ENCODE assay signal across 2 cellular contexts in genomic region chr18:48111547-48111946, GRCh38.
TF ChIP-seq lines count a peak whose summit lies in the region.

No MANE protein-coding gene starts in this region.

TF ChIP-seq in GM23338, 12 proteins besides CTCF, POLR2A, EP300 and RAD21 (continued from another document):
- TF ChIP-seq ZNF462 (CRISPR knock-in tag; IDR thresholded peaks at IDR 0.05) = no peak
- no peak for TF ChIP-seq EZH2 (IDR thresholded peaks at IDR 0.05; ENCODE audit: low read depth, unreplicated experiment)
- TF ChIP-seq ETS1 (IDR thresholded peaks at IDR 0.05) = no peak
- no peak for TF ChIP-seq POLR2AphosphoS5 (IDR thresholded peaks at IDR 0.05; ENCODE audit: low read depth)

TF ChIP-seq in IMR-90, 13 proteins besides CTCF, POLR2A, EP300 and RAD21 (continued from another document):
- TF ChIP-seq ELK1 (IDR thresholded peaks at IDR 0.05; ENCODE audit: borderline replicate concordance, low read depth, low read length) (no peak), MAZ (IDR thresholded peaks at IDR 0.05; ENCODE audit: borderline replicate concordance, low read depth, low read length) (no peak), MXI1 (IDR thresholded peaks at IDR 0.05; ENCODE audit: borderline replicate concordance, low read depth, low read length) (no peak), SMC3 (IDR thresholded peaks at IDR 0.05; ENCODE audit: low read depth, low read length) (no peak), FOS (IDR thresholded peaks at IDR 0.05; ENCODE audit: low read depth, low read length) (no peak), CEBPB (IDR thresholded peaks at IDR 0.05; ENCODE audit: low read depth, low read length) (no peak), CHD1 (IDR thresholded peaks at IDR 0.05; ENCODE audit: low read depth, low read length) (no peak), BHLHE40 (IDR thresholded peaks at IDR 0.05; ENCODE audit: low read depth, low read length) (no peak), MAFK (IDR thresholded peaks at IDR 0.05; ENCODE audit: low read depth, low read length) (no peak), NFE2L2 (IDR thresholded peaks at IDR 0.05; ENCODE audit: low read depth, low read length) (no peak)
TF ChIP-seq in IMR-90: peak in this region for 0.
